ENCODE assay signal across 8 cellular contexts in genomic region chr9:132945186-132946130, GRCh38. TPM values are rescaled to one million over a fixed set of nuclear protein-coding genes. Genes with fewer than 3 reads are reported as not detected.
DNase-seq lines count a peak whose midpoint lies in the region; ATAC-seq and TF ChIP-seq lines count a peak whose summit lies in the region.

No MANE protein-coding gene starts in this region.

- TF ChIP-seq CTCF in activated CD8-positive, alpha-beta T cell treated with anti-CD3 and anti-CD28 coated beads for 36 hours (IDR thresholded peaks at IDR 0.05) = no peak

- POLR2A ChIA-PET in activated CD8-positive, alpha-beta T cell treated with anti-CD3 and anti-CD28 coated beads for 36 hours (lab: Charles Lee) = interaction anchor here (0.7 to 3.2 kb wide), 3 partner anchors 11 to 86 kb away, joined by 3 to 20 read pairs (median 13); partner anchors contain the start of gene GTF3C5
- POLR2A ChIA-PET in HEK293T (lab: Yijun Ruan, JAX) = interaction anchor here (0.7 to 2.6 kb wide), 5 partner anchors 10 to 813 kb away, joined by 3 to 10 read pairs (median 6); no protein-coding TSS in a partner anchor

- peaks cover 17% of the 10 kb centered on the region for H3K4me1 Mint-ChIP-seq in T-helper 1 cell treated with Interleukin-12 subunit alpha and Interleukin-12 subunit beta and Interleukin-4 antibody, amounts not matched to agents 30 μg/mL and 1 μg/mL, for 36 hours (ENCODE audit: low read depth)
- peaks cover 26% of the 10 kb centered on the region for H3K4me1 Mint-ChIP-seq in activated CD8-positive, alpha-beta T cell treated with anti-CD3 and anti-CD28 coated beads for 36 hours (ENCODE audit: low read depth)
- H3K4me1 Mint-ChIP-seq in immature natural killer cell = peaks cover 22 to 33% of the 10 kb centered on the region in 2 donors

- H3K27me3 Mint-ChIP-seq in T-helper 1 cell treated with Interleukin-12 subunit alpha and Interleukin-12 subunit beta and Interleukin-4 antibody, amounts not matched to agents 30 μg/mL and 1 μg/mL, for 36 hours (ENCODE audit: low read depth) = no peaks in the 10 kb centered on the region
- H3K27me3 Mint-ChIP-seq in activated CD8-positive, alpha-beta T cell treated with anti-CD3 and anti-CD28 coated beads for 36 hours = no peaks in the 10 kb centered on the region
- peaks cover 9 to 18% (median 15%) of the 10 kb centered on the region in 3 donors for H3K27me3 Mint-ChIP-seq in immature natural killer cell (ENCODE audit: low read depth in 3 of 3)

- peak overlapping the region; percentile 56 for H3K27ac Mint-ChIP-seq in T-helper 1 cell treated with Interleukin-12 subunit alpha and Interleukin-12 subunit beta and Interleukin-4 antibody, amounts not matched to agents 30 μg/mL and 1 μg/mL, for 36 hours
- H3K27ac Mint-ChIP-seq in activated CD8-positive, alpha-beta T cell treated with anti-CD3 and anti-CD28 coated beads for 36 hours = peak overlapping the region; percentile 100
- H3K27ac Mint-ChIP-seq in immature natural killer cell = peak overlapping the region; percentile 97 to 100 (median 100)

- intact Hi-C loops in activated CD8-positive, alpha-beta T cell treated with anti-CD3 and anti-CD28 coated beads for 36 hours (cut with micrococcal nuclease) = no loop called here

- CTCF ChIA-PET in activated CD8-positive, alpha-beta T cell treated with anti-CD3 and anti-CD28 coated beads for 36 hours (lab: Charles Lee) = interaction anchor here (0.6 to 2.1 kb wide), 5 partner anchors 11 to 380 kb away, joined by 3 to 10 read pairs (median 4); partner anchors contain the start of gene GFI1B
- CTCF ChIA-PET in HEK293T (lab: Yijun Ruan, JAX) = no interaction called here

- H3K9me3 Mint-ChIP-seq in T-helper 1 cell treated with Interleukin-12 subunit alpha and Interleukin-12 subunit beta and Interleukin-4 antibody, amounts not matched to agents 30 μg/mL and 1 μg/mL, for 36 hours = no peaks in the 10 kb centered on the region
- no peaks in the 10 kb centered on the region for H3K9me3 Mint-ChIP-seq in activated CD8-positive, alpha-beta T cell treated with anti-CD3 and anti-CD28 coated beads for 36 hours
- H3K9me3 Mint-ChIP-seq in immature natural killer cell = no peaks in the 10 kb centered on the region

- H3K4me3 Mint-ChIP-seq in T-helper 1 cell treated with Interleukin-12 subunit alpha and Interleukin-12 subunit beta and Interleukin-4 antibody, amounts not matched to agents 30 μg/mL and 1 μg/mL, for 36 hours = peak overlapping the region; percentile 98
- peak overlapping the region; percentile 99 for H3K4me3 Mint-ChIP-seq in activated CD8-positive, alpha-beta T cell treated with anti-CD3 and anti-CD28 coated beads for 36 hours
- H3K4me3 Mint-ChIP-seq in immature natural killer cell = peak overlapping the region; percentile 94 to 98 (median 96)

- H3K36me3 Mint-ChIP-seq in T-helper 1 cell treated with Interleukin-12 subunit alpha and Interleukin-12 subunit beta and Interleukin-4 antibody, amounts not matched to agents 30 μg/mL and 1 μg/mL, for 36 hours (ENCODE audit: low read depth) = peaks cover 2% of the 10 kb centered on the region
- no peaks in the 10 kb centered on the region for H3K36me3 Mint-ChIP-seq in activated CD8-positive, alpha-beta T cell treated with anti-CD3 and anti-CD28 coated beads for 36 hours (ENCODE audit: low read depth)
- H3K36me3 Mint-ChIP-seq in immature natural killer cell = no peaks in the 10 kb centered on the region

- peak; percentile 26 for ATAC-seq in activated CD8-positive, alpha-beta T cell treated with anti-CD3 and anti-CD28 coated beads for 36 hours
- no peak for ATAC-seq in HG02870 (IDR thresholded peaks at IDR 0.05; ENCODE audit: unreplicated experiment)

- DNase-seq in T-helper 1 cell (no peak), immature natural killer cell (no peak), superior temporal gyrus (ENCODE audit: extremely low spot score) (peak; percentile 29), HEK293T (ENCODE audit: extremely low spot score) (no peak), COLO668 (lab: John Stamatoyannopoulos, UW; ENCODE audit: unreplicated experiment) (no peak)
- DNase-seq in activated CD8-positive, alpha-beta T cell treated with anti-CD3 and anti-CD28 coated beads for 36 hours = peak; percentile 73

TF ChIP-seq in HEK293T, 16 proteins besides CTCF, POLR2A, EP300 and RAD21:
- TF ChIP-seq SUZ12 (IDR thresholded peaks at IDR 0.05) = no peak
- TF ChIP-seq SP1 (IDR thresholded peaks at IDR 0.05) = no peak
- no peak for TF ChIP-seq PKNOX1 (IDR thresholded peaks at IDR 0.05)
- TF ChIP-seq FOXM1 (IDR thresholded peaks at IDR 0.05; ENCODE audit: borderline replicate concordance) = no peak
- no peak for TF ChIP-seq FOXK2 (IDR thresholded peaks at IDR 0.05)
- no peak for TF ChIP-seq BHLHE40 (IDR thresholded peaks at IDR 0.05; ENCODE audit: borderline replicate concordance)
- TF ChIP-seq FOXA1 (IDR thresholded peaks at IDR 0.05) = no peak
- no peak for TF ChIP-seq ZNF384 (IDR thresholded peaks at IDR 0.05)

RNA-seq across cellular contexts. Expression of gene TSC1, which starts 1.0 kb away (rescaled TPM):
- 10 to 100 TPM; 20.7 to 23.2 TPM for total RNA-seq in activated CD8-positive, alpha-beta T cell treated with anti-CD3 and anti-CD28 coated beads for 36 hours
- 10 to 100 TPM in 1 of 3 donors, 1 to 10 TPM in 2; 2.5 to 11.8 (median 6.8) TPM for polyA plus RNA-seq in immature natural killer cell

RNA-seq across cellular contexts. Expression of gene GFI1B, which starts 33.0 kb away (rescaled TPM):
- not detected for total RNA-seq in activated CD8-positive, alpha-beta T cell treated with anti-CD3 and anti-CD28 coated beads for 36 hours
- polyA plus RNA-seq in immature natural killer cell = 1 to 10 TPM in 2 of 3 donors, not detected in 1; 1.6 to 1.8 TPM

Comparison
In these comparisons a context has a peak if more than half of its experiments do, and no peak if none do; other contexts are left out.
1. DNase-seq: peak in activated CD8-positive, alpha-beta T cell treated with anti-CD3 and anti-CD28 coated beads for 36 hours (single experiment) and superior temporal gyrus (single experiment); none in T-helper 1 cell (0 of 5), immature natural killer cell (0 of 3), HEK293T (single experiment) and COLO668 (single experiment).
2. Peak in every context shown above with its lines, with median percentiles within 50 percentile points of each other: H3K27ac Mint-ChIP-seq and H3K4me3 Mint-ChIP-seq.